Comparison of ENCODE assay signal across 43 cellular contexts in genomic region chr11:5394091-5394490, GRCh38. TPM values are rescaled to one million over a fixed set of nuclear protein-coding genes. Genes with fewer than 3 reads are reported as not detected.
"Had no signal": no experiment of that assay in that cellular context is flagged by ENCODE, and none has a peak within 500 bp of the region (broad histone marks: within the 10 kb centered on the region; RNA-seq: fewer than 3 reads in every experiment).

No MANE protein-coding gene starts in this region.

- H3K4me3 ChIP-seq: adrenal gland, ascending aorta, body of pancreas, breast epithelium, cardiac muscle cell, colonic mucosa had no signal

- H3K27me3 Mint-ChIP-seq: activated naive CD4-positive, alpha-beta T cell treated with anti-CD3 and anti-CD28 coated beads, Interleukin-2, amount 10 ng/mL, durations not matched to agents 7 days and 5 days; activated naive CD4-positive, alpha-beta T cell treated with anti-CD3 and anti-CD28 coated beads, Interleukin-2, amount 50 U/mL, for 24 hours; activated naive CD8-positive, alpha-beta T cell; activated naive CD8-positive, alpha-beta T cell treated with anti-CD3 and anti-CD28 coated beads, Interleukin-2, amount 50 U/mL, for 24 hours; brain had no signal

- H3K36me3 Mint-ChIP-seq: activated naive CD4-positive, alpha-beta T cell treated with anti-CD3 and anti-CD28 coated beads, Interleukin-2, amount 10 ng/mL, durations not matched to agents 7 days and 5 days; activated naive CD4-positive, alpha-beta T cell treated with anti-CD3 and anti-CD28 coated beads, Interleukin-2, amount 50 U/mL, for 24 hours; activated naive CD4-positive, alpha-beta T cell treated with anti-CD3 and anti-CD28 coated beads, Interleukin-2, amount 50 U/mL, for 72 hours; activated naive CD8-positive, alpha-beta T cell; activated naive CD8-positive, alpha-beta T cell treated with anti-CD3 and anti-CD28 coated beads for 36 hours; activated naive CD8-positive, alpha-beta T cell treated with anti-CD3 and anti-CD28 coated beads, Interleukin-2, amount 10 ng/mL, durations not matched to agents 7 days and 5 days; brain had no signal

- H3K4me1 ChIP-seq: adrenal gland, ascending aorta, body of pancreas, breast epithelium, colonic mucosa had no signal

- H3K27ac ChIP-seq: adrenal gland, ascending aorta, body of pancreas, brain microvascular endothelial cell, breast epithelium, cardiac muscle cell, colonic mucosa had no signal

- H3K9me3 ChIP-seq: adrenal gland, ascending aorta, body of pancreas, breast epithelium, colonic mucosa had no signal

- H3K27me3 ChIP-seq: adrenal gland, ascending aorta, body of pancreas, brain microvascular endothelial cell, breast epithelium, cardiac muscle cell, colonic mucosa had no signal

- H3K4me1 Mint-ChIP-seq: activated naive CD4-positive, alpha-beta T cell treated with anti-CD3 and anti-CD28 coated beads, Interleukin-2, amount 10 ng/mL, durations not matched to agents 7 days and 5 days; activated naive CD4-positive, alpha-beta T cell treated with anti-CD3 and anti-CD28 coated beads, Interleukin-2, amount 50 U/mL, for 24 hours; activated naive CD8-positive, alpha-beta T cell treated with anti-CD3 and anti-CD28 coated beads for 36 hours; activated naive CD8-positive, alpha-beta T cell treated with anti-CD3 and anti-CD28 coated beads, Interleukin-2, amount 10 ng/mL, durations not matched to agents 7 days and 5 days; activated naive CD8-positive, alpha-beta T cell treated with anti-CD3 and anti-CD28 coated beads, Interleukin-2, amount 50 U/mL, for 24 hours; activated T-helper 17 cell treated with anti-CD3 and anti-CD28 coated beads, Interleukin-2, amount 50 U/mL, for 72 hours; brain; central memory CD8-positive, alpha-beta T cell had no signal

- H3K36me3 ChIP-seq: adrenal gland, ascending aorta, brain microvascular endothelial cell, breast epithelium, cardiac muscle cell, colonic mucosa had no signal

- FAIRE-seq: astrocyte, bronchial epithelial cell, colon had no signal

- H3K9me3 Mint-ChIP-seq: activated naive CD4-positive, alpha-beta T cell treated with anti-CD3 and anti-CD28 coated beads for 36 hours; activated naive CD4-positive, alpha-beta T cell treated with anti-CD3 and anti-CD28 coated beads, Interleukin-2, amount 10 ng/mL, durations not matched to agents 7 days and 5 days; activated naive CD4-positive, alpha-beta T cell treated with anti-CD3 and anti-CD28 coated beads, Interleukin-2, amount 50 U/mL, for 24 hours; activated naive CD4-positive, alpha-beta T cell treated with anti-CD3 and anti-CD28 coated beads, Interleukin-2, amount 50 U/mL, for 72 hours; activated naive CD8-positive, alpha-beta T cell treated with anti-CD3 and anti-CD28 coated beads for 36 hours; activated naive CD8-positive, alpha-beta T cell treated with anti-CD3 and anti-CD28 coated beads, Interleukin-2, amount 10 ng/mL, durations not matched to agents 7 days and 5 days; activated naive CD8-positive, alpha-beta T cell treated with anti-CD3 and anti-CD28 coated beads, Interleukin-2, amount 50 U/mL, for 24 hours; activated T-cell treated with anti-CD3 and anti-CD28 coated beads, Interleukin-2, amount 50 U/mL, for 72 hours; activated T-helper 1 cell treated with anti-CD3 and anti-CD28 coated beads, Interleukin-12 subunit alpha, Interleukin-12 subunit beta, Interleukin-2, Interleukin-4 antibody, amounts not matched to agents 30 ng/mL and 10 ng/mL and 1 ng/mL, durations not matched to agents 14 hours and 24 hours and 36 hours; activated T-helper 17 cell treated with anti-CD3 and anti-CD28 coated beads, Interleukin-2, amount 50 U/mL, for 72 hours; activated T-helper 2 cell treated with anti-CD3 and anti-CD28 coated beads, Interferon-gamma antibody, Interleukin-2, Interleukin-4, amounts not matched to agents 10 μg/mL and 5 μg/mL and 100 μg/mL, durations not matched to agents 14 hours and 24 hours and 36 hours; central memory CD8-positive, alpha-beta T cell had no signal

- H3K27ac Mint-ChIP-seq: activated naive CD4-positive, alpha-beta T cell treated with anti-CD3 and anti-CD28 coated beads for 36 hours; activated naive CD4-positive, alpha-beta T cell treated with anti-CD3 and anti-CD28 coated beads, Interleukin-2, amount 10 ng/mL, durations not matched to agents 7 days and 5 days; activated naive CD4-positive, alpha-beta T cell treated with anti-CD3 and anti-CD28 coated beads, Interleukin-2, amount 50 U/mL, for 24 hours; activated naive CD4-positive, alpha-beta T cell treated with anti-CD3 and anti-CD28 coated beads, Interleukin-2, amount 50 U/mL, for 72 hours; activated naive CD8-positive, alpha-beta T cell; activated naive CD8-positive, alpha-beta T cell treated with anti-CD3 and anti-CD28 coated beads for 36 hours; activated naive CD8-positive, alpha-beta T cell treated with anti-CD3 and anti-CD28 coated beads, Interleukin-2, amount 10 ng/mL, durations not matched to agents 7 days and 5 days; activated naive CD8-positive, alpha-beta T cell treated with anti-CD3 and anti-CD28 coated beads, Interleukin-2, amount 50 U/mL, for 24 hours; activated T-cell treated with anti-CD3 and anti-CD28 coated beads, Interleukin-2, amount 50 U/mL, for 72 hours; activated T-helper 1 cell treated with anti-CD3 and anti-CD28 coated beads, Interleukin-12 subunit alpha, Interleukin-12 subunit beta, Interleukin-2, Interleukin-4 antibody, amounts not matched to agents 30 ng/mL and 10 ng/mL and 1 ng/mL, durations not matched to agents 14 hours and 24 hours and 36 hours; activated T-helper 17 cell treated with anti-CD3 and anti-CD28 coated beads, Interleukin-2, amount 50 U/mL, for 72 hours; activated T-helper 2 cell treated with anti-CD3 and anti-CD28 coated beads, Interferon-gamma antibody, Interleukin-2, Interleukin-4, amounts not matched to agents 10 μg/mL and 5 μg/mL and 100 μg/mL, durations not matched to agents 14 hours and 24 hours and 36 hours; brain had no signal

- H3K4me3 Mint-ChIP-seq: activated naive CD4-positive, alpha-beta T cell treated with anti-CD3 and anti-CD28 coated beads for 36 hours; activated naive CD4-positive, alpha-beta T cell treated with anti-CD3 and anti-CD28 coated beads, Interleukin-2, amount 10 ng/mL, durations not matched to agents 7 days and 5 days; activated naive CD4-positive, alpha-beta T cell treated with anti-CD3 and anti-CD28 coated beads, Interleukin-2, amount 50 U/mL, for 24 hours; activated naive CD8-positive, alpha-beta T cell; activated naive CD8-positive, alpha-beta T cell treated with anti-CD3 and anti-CD28 coated beads for 36 hours; activated naive CD8-positive, alpha-beta T cell treated with anti-CD3 and anti-CD28 coated beads, Interleukin-2, amount 10 ng/mL, durations not matched to agents 7 days and 5 days; activated naive CD8-positive, alpha-beta T cell treated with anti-CD3 and anti-CD28 coated beads, Interleukin-2, amount 50 U/mL, for 24 hours; activated T-cell treated with anti-CD3 and anti-CD28 coated beads, Interleukin-2, amount 50 U/mL, for 72 hours; activated T-helper 1 cell treated with anti-CD3 and anti-CD28 coated beads, Interleukin-12 subunit alpha, Interleukin-12 subunit beta, Interleukin-2, Interleukin-4 antibody, amounts not matched to agents 30 ng/mL and 10 ng/mL and 1 ng/mL, durations not matched to agents 14 hours and 24 hours and 36 hours; activated T-helper 17 cell treated with anti-CD3 and anti-CD28 coated beads, Interleukin-2, amount 50 U/mL, for 72 hours; brain; central memory CD8-positive, alpha-beta T cell had no signal

- DNase-seq: activated effector memory CD4-positive, alpha-beta T cell treated with anti-CD3 and anti-CD28 coated beads, Interleukin-2, amount 50 U/mL, for 16 hours; activated effector memory CD4-positive, alpha-beta T cell treated with Interleukin-2 at 50 U/mL for 16 hours; activated gamma-delta T cell; activated gamma-delta T cell treated with Interleukin-2 at 50 U/mL for 16 hours; activated naive CD4-positive, alpha-beta T cell; activated naive CD4-positive, alpha-beta T cell treated with anti-CD3 and anti-CD28 coated beads for 36 hours; activated naive CD4-positive, alpha-beta T cell treated with anti-CD3 and anti-CD28 coated beads, Interleukin-2, amount 10 ng/mL, durations not matched to agents 7 days and 5 days; activated naive CD4-positive, alpha-beta T cell treated with anti-CD3 and anti-CD28 coated beads, Interleukin-2, amount 50 U/mL, for 16 hours; activated naive CD4-positive, alpha-beta T cell treated with Interleukin-2 at 50 U/mL for 16 hours; activated naive CD8-positive, alpha-beta T cell treated with anti-CD3 and anti-CD28 coated beads for 36 hours; activated naive CD8-positive, alpha-beta T cell treated with anti-CD3 and anti-CD28 coated beads, Interleukin-2, amount 10 ng/mL, durations not matched to agents 7 days and 5 days; activated naive CD8-positive, alpha-beta T cell treated with anti-CD3 and anti-CD28 coated beads, Interleukin-2, amount 50 U/mL, for 24 hours; activated T-cell treated with anti-CD3 and anti-CD28 coated beads, Interleukin-2, amount 50 U/mL, for 48 hours; activated T-cell treated with anti-CD3 and anti-CD28 coated beads, Interleukin-2, amount 50 U/mL, for 72 hours; adrenal gland; amniotic stem cell; amygdala; anterior cingulate cortex; aorta; body of pancreas; brain microvascular endothelial cell; caudate nucleus; central memory CD4-positive, alpha-beta T cell; cerebellar nuclear complex; colonic mucosa had no signal

- ATAC-seq: activated naive CD4-positive, alpha-beta T cell treated with anti-CD3 and anti-CD28 coated beads, Interleukin-2, amount 50 U/mL, for 72 hours; activated naive CD8-positive, alpha-beta T cell treated with anti-CD3 and anti-CD28 coated beads, Interleukin-2, amount 50 U/mL, for 24 hours; activated T-cell treated with anti-CD3 and anti-CD28 coated beads, Interleukin-2, amount 50 U/mL, for 72 hours; activated T-helper 17 cell treated with anti-CD3 and anti-CD28 coated beads, Interleukin-2, amount 50 U/mL, for 72 hours; body of pancreas had no signal

RNA-seq across cellular contexts. Expression of gene OR51M1, which starts 10.5 kb away (rescaled TPM):
- total RNA-seq: activated naive CD4-positive, alpha-beta T cell treated with anti-CD3 and anti-CD28 coated beads for 36 hours; activated naive CD4-positive, alpha-beta T cell treated with anti-CD3 and anti-CD28 coated beads, Interleukin-2, amount 50 U/mL, for 72 hours; activated naive CD8-positive, alpha-beta T cell treated with anti-CD3 and anti-CD28 coated beads for 36 hours; activated naive CD8-positive, alpha-beta T cell treated with anti-CD3 and anti-CD28 coated beads, Interleukin-2, amount 10 ng/mL, durations not matched to agents 7 days and 5 days; activated T-cell treated with anti-CD3 and anti-CD28 coated beads, Interleukin-2, amount 50 U/mL, for 72 hours; activated T-helper 1 cell treated with anti-CD3 and anti-CD28 coated beads, Interleukin-12 subunit alpha, Interleukin-12 subunit beta, Interleukin-2, Interleukin-4 antibody, amounts not matched to agents 30 ng/mL and 10 ng/mL and 1 ng/mL, durations not matched to agents 14 hours and 24 hours and 36 hours; activated T-helper 17 cell treated with anti-CD3 and anti-CD28 coated beads, Interleukin-2, amount 50 U/mL, for 72 hours; activated T-helper 2 cell treated with anti-CD3 and anti-CD28 coated beads, Interferon-gamma antibody, Interleukin-2, Interleukin-4, amounts not matched to agents 10 μg/mL and 5 μg/mL and 100 μg/mL, durations not matched to agents 14 hours and 24 hours and 36 hours; adrenal gland; aorta; ascending aorta; astrocyte; body of pancreas; breast epithelium; bronchial epithelial cell; cardiac muscle cell; cardiac septum; cerebellum; chondrocyte; colonic mucosa had no signal
- polyA plus RNA-seq: adipose tissue, adrenal gland, aorta, cardiac muscle cell had no signal

RNA-seq across cellular contexts. Expression of gene OR51Q1, which starts 27.8 kb away (rescaled TPM):
- total RNA-seq: activated naive CD4-positive, alpha-beta T cell treated with anti-CD3 and anti-CD28 coated beads for 36 hours; activated naive CD4-positive, alpha-beta T cell treated with anti-CD3 and anti-CD28 coated beads, Interleukin-2, amount 50 U/mL, for 72 hours; activated naive CD8-positive, alpha-beta T cell treated with anti-CD3 and anti-CD28 coated beads for 36 hours; activated naive CD8-positive, alpha-beta T cell treated with anti-CD3 and anti-CD28 coated beads, Interleukin-2, amount 10 ng/mL, durations not matched to agents 7 days and 5 days; activated T-cell treated with anti-CD3 and anti-CD28 coated beads, Interleukin-2, amount 50 U/mL, for 72 hours; activated T-helper 1 cell treated with anti-CD3 and anti-CD28 coated beads, Interleukin-12 subunit alpha, Interleukin-12 subunit beta, Interleukin-2, Interleukin-4 antibody, amounts not matched to agents 30 ng/mL and 10 ng/mL and 1 ng/mL, durations not matched to agents 14 hours and 24 hours and 36 hours; activated T-helper 17 cell treated with anti-CD3 and anti-CD28 coated beads, Interleukin-2, amount 50 U/mL, for 72 hours; activated T-helper 2 cell treated with anti-CD3 and anti-CD28 coated beads, Interferon-gamma antibody, Interleukin-2, Interleukin-4, amounts not matched to agents 10 μg/mL and 5 μg/mL and 100 μg/mL, durations not matched to agents 14 hours and 24 hours and 36 hours; adrenal gland; aorta; ascending aorta; astrocyte; body of pancreas; breast epithelium; bronchial epithelial cell; cardiac muscle cell; cardiac septum; cerebellum; chondrocyte; colonic mucosa had no signal
- polyA plus RNA-seq: adipose tissue, adrenal gland, cardiac muscle cell had no signal

RNA-seq across cellular contexts. Expression of gene OR51B6, which starts 42.8 kb away (rescaled TPM):
- total RNA-seq: activated naive CD4-positive, alpha-beta T cell treated with anti-CD3 and anti-CD28 coated beads for 36 hours; activated naive CD4-positive, alpha-beta T cell treated with anti-CD3 and anti-CD28 coated beads, Interleukin-2, amount 50 U/mL, for 72 hours; activated naive CD8-positive, alpha-beta T cell treated with anti-CD3 and anti-CD28 coated beads for 36 hours; activated naive CD8-positive, alpha-beta T cell treated with anti-CD3 and anti-CD28 coated beads, Interleukin-2, amount 10 ng/mL, durations not matched to agents 7 days and 5 days; activated T-cell treated with anti-CD3 and anti-CD28 coated beads, Interleukin-2, amount 50 U/mL, for 72 hours; activated T-helper 1 cell treated with anti-CD3 and anti-CD28 coated beads, Interleukin-12 subunit alpha, Interleukin-12 subunit beta, Interleukin-2, Interleukin-4 antibody, amounts not matched to agents 30 ng/mL and 10 ng/mL and 1 ng/mL, durations not matched to agents 14 hours and 24 hours and 36 hours; activated T-helper 17 cell treated with anti-CD3 and anti-CD28 coated beads, Interleukin-2, amount 50 U/mL, for 72 hours; activated T-helper 2 cell treated with anti-CD3 and anti-CD28 coated beads, Interferon-gamma antibody, Interleukin-2, Interleukin-4, amounts not matched to agents 10 μg/mL and 5 μg/mL and 100 μg/mL, durations not matched to agents 14 hours and 24 hours and 36 hours; adrenal gland; aorta; ascending aorta; astrocyte; body of pancreas; breast epithelium; bronchial epithelial cell; cardiac muscle cell; cardiac septum; cerebellum; chondrocyte; colonic mucosa had no signal
- polyA plus RNA-seq: adipose tissue, adrenal gland, aorta had no signal

RNA-seq across cellular contexts. Expression of gene OR51I1, which starts 47.2 kb away (rescaled TPM):
- total RNA-seq: activated naive CD4-positive, alpha-beta T cell treated with anti-CD3 and anti-CD28 coated beads for 36 hours; activated naive CD4-positive, alpha-beta T cell treated with anti-CD3 and anti-CD28 coated beads, Interleukin-2, amount 50 U/mL, for 72 hours; activated naive CD8-positive, alpha-beta T cell treated with anti-CD3 and anti-CD28 coated beads for 36 hours; activated naive CD8-positive, alpha-beta T cell treated with anti-CD3 and anti-CD28 coated beads, Interleukin-2, amount 10 ng/mL, durations not matched to agents 7 days and 5 days; activated T-cell treated with anti-CD3 and anti-CD28 coated beads, Interleukin-2, amount 50 U/mL, for 72 hours; activated T-helper 1 cell treated with anti-CD3 and anti-CD28 coated beads, Interleukin-12 subunit alpha, Interleukin-12 subunit beta, Interleukin-2, Interleukin-4 antibody, amounts not matched to agents 30 ng/mL and 10 ng/mL and 1 ng/mL, durations not matched to agents 14 hours and 24 hours and 36 hours; activated T-helper 17 cell treated with anti-CD3 and anti-CD28 coated beads, Interleukin-2, amount 50 U/mL, for 72 hours; activated T-helper 2 cell treated with anti-CD3 and anti-CD28 coated beads, Interferon-gamma antibody, Interleukin-2, Interleukin-4, amounts not matched to agents 10 μg/mL and 5 μg/mL and 100 μg/mL, durations not matched to agents 14 hours and 24 hours and 36 hours; ascending aorta; astrocyte; body of pancreas; bronchial epithelial cell; cardiac septum; chondrocyte; colonic mucosa had no signal
- polyA plus RNA-seq: adipose tissue, adrenal gland, aorta, cardiac muscle cell had no signal

RNA-seq across cellular contexts. Expression of gene OR51B5, which starts 50.8 kb away (rescaled TPM):
- total RNA-seq: activated naive CD4-positive, alpha-beta T cell treated with anti-CD3 and anti-CD28 coated beads for 36 hours; activated naive CD8-positive, alpha-beta T cell treated with anti-CD3 and anti-CD28 coated beads for 36 hours; activated naive CD8-positive, alpha-beta T cell treated with anti-CD3 and anti-CD28 coated beads, Interleukin-2, amount 10 ng/mL, durations not matched to agents 7 days and 5 days; activated T-helper 1 cell treated with anti-CD3 and anti-CD28 coated beads, Interleukin-12 subunit alpha, Interleukin-12 subunit beta, Interleukin-2, Interleukin-4 antibody, amounts not matched to agents 30 ng/mL and 10 ng/mL and 1 ng/mL, durations not matched to agents 14 hours and 24 hours and 36 hours; activated T-helper 2 cell treated with anti-CD3 and anti-CD28 coated beads, Interferon-gamma antibody, Interleukin-2, Interleukin-4, amounts not matched to agents 10 μg/mL and 5 μg/mL and 100 μg/mL, durations not matched to agents 14 hours and 24 hours and 36 hours; ascending aorta; astrocyte; body of pancreas; bronchial epithelial cell; cardiac septum; colonic mucosa had no signal
- polyA plus RNA-seq: adipose tissue, aorta had no signal
